11 cellular contexts compared by ENCODE assay signal in genomic region chr15:64694816-64695215, GRCh38.
DNase-seq lines count a peak whose midpoint lies in the region; ATAC-seq and TF ChIP-seq lines count a peak whose summit lies in the region.
"Had no signal": no experiment of that assay in that cellular context is flagged by ENCODE, and none has a peak within 500 bp of the region (broad histone marks: within the 10 kb centered on the region; RNA-seq: fewer than 3 reads in every experiment).

No MANE protein-coding gene starts in this region.

- TF ChIP-seq POLR2A in esophagus squamous epithelium (IDR thresholded peaks at IDR 0.05) (no peak), uterus (IDR thresholded peaks at IDR 0.05) (no peak)

- ATAC-seq in left ventricle myocardium superior: no peak

- TF ChIP-seq CTCF in left ventricle myocardium inferior (IDR thresholded peaks at IDR 0.05; ENCODE audit: borderline replicate concordance) (no peak), esophagus squamous epithelium (IDR thresholded peaks at IDR 0.05) (no peak), uterus (IDR thresholded peaks at IDR 0.05) (no peak)

- H3K27ac ChIP-seq in left ventricle myocardium inferior (replicated peaks) (peak overlapping the region; percentile 87), esophagus squamous epithelium (peak overlapping the region; percentile 3 to 94 (median 64)), trophoblast cell (ENCODE audit: low read depth, low read length) (no peak overlapping the region), uterus (peak overlapping the region; percentile 42 to 72), mesenchymal stem cell (ENCODE audit: low read length, poor library complexity, severe bottlenecking) (no peak overlapping the region)

- H3K4me3 ChIP-seq in left ventricle myocardium inferior (no peak overlapping the region), esophagus squamous epithelium (no peak overlapping the region), trophoblast cell (ENCODE audit: low read depth, low read length) (no peak overlapping the region), uterus (no peak overlapping the region), mesenchymal stem cell (ENCODE audit: insufficient read depth in 1 of 2, low read depth in 1 of 2, low read length in 2 of 2) (no peak overlapping the region)
- H3K4me3 ChIP-seq: ascending aorta had no signal

- peaks cover 2% of the 10 kb centered on the region for H3K79me2 ChIP-seq in trophoblast cell (ENCODE audit: control insufficient read depth, insufficient read depth, low read length, poor library complexity)

- H3K79me1 ChIP-seq in trophoblast cell (ENCODE audit: low read length) (no peaks in the 10 kb centered on the region), mesenchymal stem cell (replicated peaks; ENCODE audit: low read length, poor library complexity, severe bottlenecking) (peaks cover 18% of the 10 kb centered on the region)

- H3K14ac ChIP-seq in trophoblast cell (ENCODE audit: low read length) (no peak overlapping the region), mesenchymal stem cell (ENCODE audit: low read length in 2 of 2) (no peak overlapping the region)

- H2AK5ac ChIP-seq in trophoblast cell (ENCODE audit: low read length) (no peak overlapping the region), mesenchymal stem cell (ENCODE audit: low read length, severe bottlenecking) (no peak overlapping the region)

- H2BK120ac ChIP-seq in trophoblast cell (ENCODE audit: insufficient read depth, low read length, poor library complexity) (no peak overlapping the region), mesenchymal stem cell (ENCODE audit: low read depth, low read length) (no peak overlapping the region)

- H2AFZ ChIP-seq in trophoblast cell (ENCODE audit: insufficient read depth, low read length, poor library complexity): no peak overlapping the region
- no peak overlapping the region for H2AFZ ChIP-seq in mesenchymal stem cell (ENCODE audit: low read depth, low read length)

- H3K27me3 ChIP-seq in left ventricle myocardium inferior (ENCODE audit: low read depth) (no peaks in the 10 kb centered on the region), esophagus squamous epithelium (no peaks in the 10 kb centered on the region), trophoblast cell (ENCODE audit: insufficient read depth, low read length) (no peaks in the 10 kb centered on the region), uterus (no peaks in the 10 kb centered on the region), mesenchymal stem cell (ENCODE audit: control insufficient read depth in 1 of 2, insufficient read depth in 1 of 2, low read length in 2 of 2) (no peaks in the 10 kb centered on the region)
- H3K27me3 ChIP-seq: ascending aorta had no signal

- H3K4me2 ChIP-seq in trophoblast cell (ENCODE audit: low read length) (no peak overlapping the region), mesenchymal stem cell (ENCODE audit: low read length, poor library complexity, severe bottlenecking) (no peak overlapping the region)
- H3K4me2 ChIP-seq: SK-N-SH had no signal

- no peak overlapping the region for H3K18ac ChIP-seq in trophoblast cell (ENCODE audit: low read length)
- no peak overlapping the region for H3K18ac ChIP-seq in mesenchymal stem cell (ENCODE audit: low read depth in 1 of 2, low read length in 2 of 2)

- WGBS in esophagus squamous epithelium, 2 donors: 72 to 95% methylated on average over 2 of the region's 2 CpGs
- WGBS in trophoblast cell (ENCODE audit: extremely low coverage, insufficient coverage, insufficient read length): no CpG with 5 or more reads among the region's 2 CpGs
- WGBS in mesenchymal stem cell: 100% methylated on average over 1 of the region's 2 CpGs

- H4K91ac ChIP-seq in trophoblast cell (ENCODE audit: low read depth, low read length) (no peak overlapping the region), mesenchymal stem cell (ENCODE audit: low read length) (no peak overlapping the region)

- no peak overlapping the region for H3K23ac ChIP-seq in trophoblast cell (ENCODE audit: low read length)
- peak overlapping the region in 1 of 2 experiments; percentile 59 for H3K23ac ChIP-seq in mesenchymal stem cell (ENCODE audit: low read length in 2 of 2)

- H4K8ac ChIP-seq in trophoblast cell (ENCODE audit: low read depth, low read length) (no peak overlapping the region), mesenchymal stem cell (ENCODE audit: low read length) (no peak overlapping the region)

- H2BK12ac ChIP-seq in trophoblast cell (ENCODE audit: low read length) (no peak overlapping the region), mesenchymal stem cell (ENCODE audit: low read length in 2 of 2) (no peak overlapping the region)

- no peak overlapping the region for H4K12ac ChIP-seq in trophoblast cell (ENCODE audit: low read depth, low read length)

- H2BK5ac ChIP-seq in trophoblast cell (ENCODE audit: low read depth, low read length, poor library complexity): no peak overlapping the region
- no peak overlapping the region for H2BK5ac ChIP-seq in mesenchymal stem cell (ENCODE audit: low read depth, low read length, poor library complexity, severe bottlenecking)

- peaks cover 29% of the 10 kb centered on the region for H3K36me3 ChIP-seq in left ventricle myocardium inferior
- peaks cover 2 to 55% (median 7%) of the 10 kb centered on the region in 3 donors for H3K36me3 ChIP-seq in esophagus squamous epithelium
- H3K36me3 ChIP-seq in trophoblast cell (ENCODE audit: control insufficient read depth in 1 of 2, insufficient read depth in 2 of 2, low read length in 2 of 2): peaks cover 26 to 38% of the 10 kb centered on the region in 2 experiments
- no peaks in the 10 kb centered on the region for H3K36me3 ChIP-seq in uterus
- peaks cover 33 to 42% of the 10 kb centered on the region in 2 experiments for H3K36me3 ChIP-seq in mesenchymal stem cell (ENCODE audit: control insufficient read depth in 1 of 2, insufficient read depth in 2 of 2, low read depth in 1 of 2, low read length in 2 of 2)

- H3K4me1 ChIP-seq in left ventricle myocardium inferior (peaks cover 100% of the 10 kb centered on the region), esophagus squamous epithelium (peaks cover 40 to 100% (median 42%) of the 10 kb centered on the region in 3 donors), trophoblast cell (ENCODE audit: control insufficient read depth in 1 of 2, insufficient read depth in 2 of 2, low read length in 2 of 2) (peaks cover 3 to 14% of the 10 kb centered on the region in 2 experiments), uterus (peaks cover 9 to 35% of the 10 kb centered on the region in 2 donors), mesenchymal stem cell (ENCODE audit: control insufficient read depth, insufficient read depth, low read depth, low read length) (peaks cover 8% of the 10 kb centered on the region)

- intact Hi-C loops in left ventricle myocardium inferior (cut with micrococcal nuclease): no loop called here
- intact Hi-C loops in left ventricle myocardium superior (cut with micrococcal nuclease): no loop called here
- intact Hi-C loops in esophagus squamous epithelium (cut with DNase I): no loop called here
- intact Hi-C loops in uterus (cut with DNase I; ENCODE audit: low total_unique reads): no loop called here

- H3K9me3 ChIP-seq in left ventricle myocardium inferior (replicated peaks): no peaks in the 10 kb centered on the region
- H3K9me3 ChIP-seq in esophagus squamous epithelium: no peaks in the 10 kb centered on the region
- no peaks in the 10 kb centered on the region for H3K9me3 ChIP-seq in trophoblast cell (ENCODE audit: insufficient read depth, low read depth, low read length)
- no peaks in the 10 kb centered on the region for H3K9me3 ChIP-seq in uterus
- H3K9me3 ChIP-seq in mesenchymal stem cell (ENCODE audit: control insufficient read depth, low read length): no peaks in the 10 kb centered on the region
- H3K9me3 ChIP-seq: ascending aorta, SK-N-SH had no signal

- peak overlapping the region; percentile 24 for H3K4ac ChIP-seq in trophoblast cell (ENCODE audit: low read depth, low read length)
- no peak overlapping the region for H3K4ac ChIP-seq in mesenchymal stem cell (ENCODE audit: low read depth in 1 of 2, low read length in 2 of 2)

- H3K9ac ChIP-seq in trophoblast cell (ENCODE audit: low read length) (no peak overlapping the region), mesenchymal stem cell (ENCODE audit: low read length) (no peak overlapping the region)
- H3K9ac ChIP-seq: SK-N-SH had no signal

- H2BK15ac ChIP-seq in mesenchymal stem cell (ENCODE audit: low read depth, poor library complexity, severe bottlenecking): no peak overlapping the region

- DNase-seq in left ventricle myocardium inferior: no peak
- DNase-seq in left ventricle myocardium superior: no peak
- DNase-seq in esophagus squamous epithelium (lab: John Stamatoyannopoulos, UW): no peak
- DNase-seq in trophoblast cell: peak in 1 of 2 donors; percentile 18
- DNase-seq in uterus: no peak
- DNase-seq in mesenchymal stem cell: no peak
- no peak for DNase-seq in activated CD8-positive, alpha-beta memory T cell treated with anti-CD3 and anti-CD28 coated beads, Interleukin-2, amount 50 U/mL, for 48 hours
- DNase-seq in NCI-H1092 (lab: John Stamatoyannopoulos, UW): no peak
- DNase-seq: effector CD8-positive, alpha-beta T cell had no signal

Comparison
In these comparisons a context has a peak if more than half of its experiments do, and no peak if none do; other contexts are left out.
1. H3K27ac ChIP-seq: peak in left ventricle myocardium inferior (single experiment), esophagus squamous epithelium (4 of 4) and uterus (2 of 2); none in trophoblast cell (single experiment) and mesenchymal stem cell (single experiment).